1 cellular context compared by ENCODE assay signal in the genomic region with DNA sequence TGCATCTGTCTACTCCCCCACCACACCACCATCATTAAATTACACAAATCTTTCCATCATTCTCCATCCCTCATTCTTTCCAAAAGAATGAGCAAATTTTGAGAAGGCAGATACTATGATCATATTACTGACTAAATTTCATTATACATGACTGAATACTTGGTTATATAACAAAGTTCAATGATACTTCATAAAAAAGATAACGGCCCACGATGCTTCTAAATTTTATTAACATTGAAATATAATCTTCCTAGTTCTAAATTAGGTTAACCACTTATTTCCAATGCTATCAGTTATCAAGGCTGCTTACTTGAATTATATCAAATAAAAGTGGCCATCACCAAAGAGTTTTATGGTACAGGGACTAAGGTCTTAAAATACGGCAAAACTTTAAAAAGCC.
TF ChIP-seq lines count a peak whose summit lies in the region.

No MANE protein-coding gene starts in this region.

TF ChIP-seq in HEK293, 187 proteins besides CTCF, POLR2A, EP300 and RAD21 (continued from another document):
- TF ChIP-seq ZNF146 (tag by site-specific recombination; IDR thresholded peaks at IDR 0.05) = no peak
- TF ChIP-seq ZNF366 (tag by site-specific recombination; conservative IDR thresholded peaks at IDR 0.05) = no peak
- TF ChIP-seq ZNF24 (tag by site-specific recombination; IDR thresholded peaks at IDR 0.05) = no peak
- no peak for TF ChIP-seq HIC1 (tag by site-specific recombination; IDR thresholded peaks at IDR 0.05)
- TF ChIP-seq HOXC10 (CRISPR knock-in tag; IDR thresholded peaks at IDR 0.05) = no peak
- TF ChIP-seq ZNF843 (tag by site-specific recombination; IDR thresholded peaks at IDR 0.05) = peak; percentile 40; the same call in 1 of the 2 replicates
- TF ChIP-seq SETDB1 (IDR thresholded peaks at IDR 0.05; ENCODE audit: insufficient read length, low read length) = no peak
- no peak for TF ChIP-seq ZNF292 (tag by site-specific recombination; IDR thresholded peaks at IDR 0.05; ENCODE audit: borderline replicate concordance, low read depth)
